Comparison of ENCODE assay signal across 21 cellular contexts in genomic region chr1:193593355-193593874, GRCh38.
DNase-seq lines count a peak whose midpoint lies in the region; ATAC-seq, FAIRE-seq and TF ChIP-seq lines count a peak whose summit lies in the region.
"Had no signal": no experiment of that assay in that cellular context is flagged by ENCODE, and none has a peak within 500 bp of the region (broad histone marks: within the 10 kb centered on the region; RNA-seq: fewer than 3 reads in every experiment).

No MANE protein-coding gene starts in this region.

- no peaks in the 10 kb centered on the region for H3K9me3 ChIP-seq in A673 (ENCODE audit: low read depth, low read length, poor library complexity, severe bottlenecking)
- H3K9me3 ChIP-seq: BLaER1 treated with 17β-estradiol and CSF1 and Interleukin-3, amounts not matched to agents 10 nM and 100 nM; gastrocnemius medialis had no signal

- peaks cover 2% of the 10 kb centered on the region for H3K36me3 Mint-ChIP-seq in T-helper 1 cell treated with Interleukin-12 subunit alpha and Interleukin-12 subunit beta and Interleukin-4 antibody, amounts not matched to agents 30 μg/mL and 1 μg/mL, for 36 hours (ENCODE audit: low read depth)
- H3K36me3 Mint-ChIP-seq in natural killer cell = no peaks in the 10 kb centered on the region
- H3K36me3 Mint-ChIP-seq: mesothelial cell of epicardium, neural progenitor cell had no signal

- peak overlapping the region; percentile 34 for H3K27ac Mint-ChIP-seq in T-helper 1 cell treated with Interleukin-12 subunit alpha and Interleukin-12 subunit beta and Interleukin-4 antibody, amounts not matched to agents 30 μg/mL and 1 μg/mL, for 36 hours
- H3K27ac Mint-ChIP-seq in natural killer cell = peak overlapping the region; percentile 16 to 45
- H3K27ac Mint-ChIP-seq: mesothelial cell of epicardium, neural progenitor cell had no signal

- ATAC-seq in HG02610 (IDR thresholded peaks at IDR 0.05; ENCODE audit: unreplicated experiment) (peak; percentile 37), natural killer cell (no peak), GM19463 (IDR thresholded peaks at IDR 0.05; ENCODE audit: unreplicated experiment) (no peak)
- ATAC-seq: gastrocnemius medialis, left colon had no signal

- BruUV-seq in A673 (replicated peaks; lab: Mats Ljungman, UMichigan) = no TSS peak

- no peak for DNase-seq in T-helper 1 cell
- no peak for DNase-seq in natural killer cell
- DNase-seq in A673 (ENCODE audit: low spot score) = no peak
- no peak for DNase-seq in GM10266 (ENCODE audit: extremely low spot score)
- DNase-seq: activated gamma-delta T cell; amygdala; erythroblast; gastrocnemius medialis; H7; left colon; NCI-H1092 treated with DMSO at 0.1 percent for 48 hours; RPMI8226; stimulated activated CD4-positive, alpha-beta T cell treated with anti-CD3 and anti-CD28 coated beads, Interleukin-12 subunit alpha, Interleukin-12 subunit beta, amount 100 ng/mL, for 4 hours; trophoblast cell had no signal

- no peaks in the 10 kb centered on the region for H3K27me3 Mint-ChIP-seq in T-helper 1 cell treated with Interleukin-12 subunit alpha and Interleukin-12 subunit beta and Interleukin-4 antibody, amounts not matched to agents 30 μg/mL and 1 μg/mL, for 36 hours (ENCODE audit: low read depth)
- peaks cover 0 to 4% of the 10 kb centered on the region in 2 donors for H3K27me3 Mint-ChIP-seq in natural killer cell (ENCODE audit: low read depth in 2 of 2)

- H3K4me3 ChIP-seq in A673 (ENCODE audit: low read depth, low read length, poor library complexity, severe bottlenecking) = no peak overlapping the region
- H3K4me3 ChIP-seq: BLaER1 treated with 17β-estradiol and CSF1 and Interleukin-3, amounts not matched to agents 10 nM and 100 nM; gastrocnemius medialis; neural progenitor cell had no signal

- no peaks in the 10 kb centered on the region for H3K36me3 ChIP-seq in A673 (ENCODE audit: insufficient read depth, low read length, poor library complexity, severe bottlenecking)
- H3K36me3 ChIP-seq: BLaER1 treated with 17β-estradiol and CSF1 and Interleukin-3, amounts not matched to agents 10 nM and 100 nM; gastrocnemius medialis; neural progenitor cell had no signal

- TF ChIP-seq CTCF in natural killer cell (IDR thresholded peaks at IDR 0.05) (no peak), A673 (conservative IDR thresholded peaks at IDR 0.05; ENCODE audit: low read depth, low read length) (no peak), GM10266 (IDR thresholded peaks at IDR 0.05; ENCODE audit: control insufficient read depth, insufficient read depth, low read depth, missing control alignments) (no peak)

- POLR2A ChIA-PET in A673 (lab: Charles Lee; ENCODE audit: low non-redundant PET) = no interaction called here

- no peak overlapping the region for H3K27ac ChIP-seq in A673 (ENCODE audit: low read depth, low read length, poor library complexity, severe bottlenecking)
- H3K27ac ChIP-seq: BLaER1 treated with 17β-estradiol and CSF1 and Interleukin-3, amounts not matched to agents 10 nM and 100 nM; gastrocnemius medialis; neural progenitor cell had no signal

- H3K4me1 Mint-ChIP-seq in T-helper 1 cell treated with Interleukin-12 subunit alpha and Interleukin-12 subunit beta and Interleukin-4 antibody, amounts not matched to agents 30 μg/mL and 1 μg/mL, for 36 hours (ENCODE audit: low read depth) = peaks cover 22% of the 10 kb centered on the region
- H3K4me1 Mint-ChIP-seq in natural killer cell = peaks cover 22 to 25% of the 10 kb centered on the region in 2 donors

- intact Hi-C loops in natural killer cell (cut with micrococcal nuclease) = loop anchor here (5.0 to 10.0 kb wide), 2 partner anchors 119 to 186 kb away; no protein-coding TSS in a partner anchor
- intact Hi-C loops in A673 (cut with micrococcal nuclease; ENCODE audit: unreplicated experiment) = no loop called here

- H3K4me1 ChIP-seq in A673 (ENCODE audit: insufficient read depth, low read length, poor library complexity, severe bottlenecking) = no peaks in the 10 kb centered on the region
- H3K4me1 ChIP-seq: gastrocnemius medialis had no signal

- peak overlapping the region; percentile 67 for H3K4me3 Mint-ChIP-seq in T-helper 1 cell treated with Interleukin-12 subunit alpha and Interleukin-12 subunit beta and Interleukin-4 antibody, amounts not matched to agents 30 μg/mL and 1 μg/mL, for 36 hours
- H3K4me3 Mint-ChIP-seq in natural killer cell = peak overlapping the region; percentile 37
- H3K4me3 Mint-ChIP-seq: mesothelial cell of epicardium, neural progenitor cell had no signal

- CTCF ChIA-PET in A673 (lab: Charles Lee) = no interaction called here

- FAIRE-seq in TTC549 (lab: Jason Lieb, UNC) = peak; percentile 62

- H3K9me3 Mint-ChIP-seq in T-helper 1 cell treated with Interleukin-12 subunit alpha and Interleukin-12 subunit beta and Interleukin-4 antibody, amounts not matched to agents 30 μg/mL and 1 μg/mL, for 36 hours = peaks cover 5% of the 10 kb centered on the region
- no peaks in the 10 kb centered on the region for H3K9me3 Mint-ChIP-seq in natural killer cell
- H3K9me3 Mint-ChIP-seq: neural progenitor cell had no signal

- H3K27me3 ChIP-seq in A673 (replicated peaks; ENCODE audit: insufficient read depth, low read depth, low read length, poor library complexity) = no peaks in the 10 kb centered on the region
- H3K27me3 ChIP-seq: BLaER1 treated with 17β-estradiol and CSF1 and Interleukin-3, amounts not matched to agents 10 nM and 100 nM; gastrocnemius medialis; neural progenitor cell had no signal
